8 cellular contexts compared by ENCODE assay signal in the genomic region with DNA sequence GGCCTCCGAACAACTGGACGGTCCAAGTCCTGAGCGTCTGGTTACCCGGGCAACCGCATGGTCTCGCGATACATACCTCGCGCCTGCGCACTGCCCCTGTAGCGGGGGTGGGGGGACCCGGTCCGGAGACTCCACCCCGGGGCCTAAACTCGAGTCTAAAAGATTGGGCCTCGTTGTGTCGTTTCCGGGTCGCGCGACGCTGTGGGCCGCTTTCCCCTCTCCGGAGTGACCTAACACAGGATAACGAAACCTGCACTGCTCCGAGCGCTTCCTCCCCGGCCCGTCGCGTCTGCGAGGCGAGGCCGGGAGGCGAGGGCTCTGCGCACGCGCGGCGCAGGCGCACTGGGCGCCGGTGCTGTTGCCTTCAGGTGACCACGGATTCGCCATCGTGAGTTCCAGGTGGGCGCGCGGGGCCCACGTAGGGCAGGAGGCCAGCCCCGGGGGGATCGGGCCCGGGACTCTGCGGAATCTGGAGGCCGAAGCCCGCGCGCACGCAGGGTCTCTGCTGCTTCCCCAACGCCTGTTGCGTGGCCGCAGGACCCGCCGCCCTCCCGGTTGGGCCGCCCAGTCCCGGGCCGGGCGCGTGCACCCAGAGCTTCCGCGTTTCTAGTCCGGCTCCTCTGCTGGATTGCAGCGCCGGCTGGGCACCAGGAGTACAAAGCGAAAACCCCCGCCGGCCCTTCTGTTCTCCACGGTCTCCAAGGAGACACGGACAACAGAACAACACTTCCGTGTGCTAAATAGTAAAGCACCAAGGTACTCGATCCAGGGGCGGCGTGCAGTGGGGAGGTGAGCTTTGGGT. TPM values are rescaled to one million over a fixed set of nuclear protein-coding genes. Genes with fewer than 3 reads are reported as not detected.
DNase-seq lines count a peak whose midpoint lies in the region; ATAC-seq, FAIRE-seq and TF ChIP-seq lines count a peak whose summit lies in the region.

A gene with protein sequence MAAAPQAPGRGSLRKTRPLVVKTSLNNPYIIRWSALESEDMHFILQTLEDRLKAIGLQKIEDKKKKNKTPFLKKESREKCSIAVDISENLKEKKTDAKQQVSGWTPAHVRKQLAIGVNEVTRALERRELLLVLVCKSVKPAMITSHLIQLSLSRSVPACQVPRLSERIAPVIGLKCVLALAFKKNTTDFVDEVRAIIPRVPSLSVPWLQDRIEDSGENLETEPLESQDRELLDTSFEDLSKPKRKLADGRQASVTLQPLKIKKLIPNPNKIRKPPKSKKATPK (plus strand): TSS at position 345 of the 802 bp plus-strand sequence. CDS start 5,960 bp downstream, outside the sequence.

- H3K36me3 ChIP-seq in mammary epithelial cell (ENCODE audit: insufficient read depth, low read length): peaks cover 4% of the 10 kb centered on the region
- peaks cover 2 to 3% of the 10 kb centered on the region in 2 donors for H3K36me3 ChIP-seq in small intestine (ENCODE audit: control insufficient read depth in 2 of 2, insufficient read depth in 2 of 2, low read length in 2 of 2)

- H4K20me1 ChIP-seq in mammary epithelial cell (ENCODE audit: insufficient read depth, low read length): no peaks in the 10 kb centered on the region

- H3K27me3 ChIP-seq in mammary epithelial cell (ENCODE audit: insufficient read depth, low read length) (no peaks in the 10 kb centered on the region), small intestine (ENCODE audit: control insufficient read depth in 2 of 2, insufficient read depth in 2 of 2, low read length in 2 of 2) (no peaks in the 10 kb centered on the region)

- dilution Hi-C loops in mammary epithelial cell (cut with HindIII; ENCODE audit: low sequenced_read_pairs): no loop called here

- intact Hi-C loops in mammary epithelial cell (cut with micrococcal nuclease): loop anchor here (1.0 to 2.0 kb wide), 3 partner anchors 138 to 218 kb away; partner anchors contain the start of genes DCLRE1C, MEIG1 and SUV39H2

- H3K27ac ChIP-seq in mammary epithelial cell (ENCODE audit: insufficient read depth, low read depth, low read length) (peak within 1 kb of the TSS; percentile 92), small intestine (ENCODE audit: low read depth in 1 of 2, low read length in 1 of 2) (peak within 1 kb of the TSS; percentile 80 to 100)

- peak; percentile 100 for DNase-seq in AG08395 (ENCODE audit: low spot score)
- DNase-seq in NCI-H2196 treated with DMSO at 0.1 percent for 48 hours (lab: John Stamatoyannopoulos, UW; ENCODE audit: unreplicated experiment): peak; percentile 56
- peak; percentile 93 for DNase-seq in mammary epithelial cell
- DNase-seq in iPS-NIHi7 (ENCODE audit: extremely low spot score): peak; percentile 99
- DNase-seq in small intestine: peak; percentile 95

- in situ Hi-C loops in mammary epithelial cell (cut with MboI; ENCODE audit: low sequenced_read_pairs in 2 of 2): no loop called here

- no peak for TF ChIP-seq CTCF in WI38 (IDR thresholded peaks at IDR 0.05; ENCODE audit: low read depth, low read length)
- no peak for TF ChIP-seq CTCF in mammary epithelial cell (conservative IDR thresholded peaks at IDR 0.05 in 1 of 2, IDR thresholded peaks at IDR 0.05 in 1 of 2; ENCODE audit: extremely low read depth in 1 of 2, insufficient read depth in 1 of 2, low read depth in 1 of 2, low read length in 2 of 2)

- H3K4me3 ChIP-seq in WI38 (ENCODE audit: low read depth, low read length) (peak within 1 kb of the TSS; percentile 87), mammary epithelial cell (replicated peaks in 1 of 3; ENCODE audit: insufficient read depth in 1 of 3, low read depth in 2 of 3, low read length in 3 of 3) (peak within 1 kb of the TSS; percentile 50 to 98 (median 81)), small intestine (ENCODE audit: low read depth in 1 of 2, low read length in 2 of 2) (peak within 1 kb of the TSS; percentile 71 to 76)

- CTCF ChIA-PET in mammary epithelial cell (lab: Charles Lee; ENCODE audit: low non-redundant PET): no interaction called here

- H3K9me3 ChIP-seq in mammary epithelial cell (replicated peaks; ENCODE audit: insufficient read depth, low read length) (no peaks in the 10 kb centered on the region), small intestine (ENCODE audit: control insufficient read depth, low read depth) (no peaks in the 10 kb centered on the region)

- no peak for FAIRE-seq in small intestine (lab: Jason Lieb, UNC)

- ATAC-seq in GM18907 (IDR thresholded peaks at IDR 0.05; ENCODE audit: unreplicated experiment) (peak; percentile 90), HG03139 (IDR thresholded peaks at IDR 0.05; ENCODE audit: unreplicated experiment) (peak; percentile 76)

- H3K79me2 ChIP-seq in mammary epithelial cell (ENCODE audit: insufficient read depth, low read length): peaks cover 50% of the 10 kb centered on the region

- peak within 1 kb of the TSS; percentile 96 for H2AFZ ChIP-seq in mammary epithelial cell (ENCODE audit: low read depth, low read length)

- WGBS in mammary epithelial cell (ENCODE audit: low coverage, missing lambda C conversion rate): 1% methylated on average over 16 of the region's 84 CpGs
- WGBS in small intestine, 3 donors: 0% methylated on average over 70 to 84 of the region's 84 CpGs

- no TSS peak for BruUV-seq in mammary epithelial cell (replicated peaks; lab: Mats Ljungman, UMichigan)

- H3K4me1 ChIP-seq in mammary epithelial cell (ENCODE audit: insufficient read depth, low read length) (peaks cover 16% of the 10 kb centered on the region), small intestine (ENCODE audit: control insufficient read depth in 2 of 2, insufficient read depth in 1 of 2, low read depth in 1 of 2, low read length in 1 of 2) (peaks cover 4 to 10% of the 10 kb centered on the region in 2 donors)

- H3K4me2 ChIP-seq in mammary epithelial cell (ENCODE audit: insufficient read depth, low read depth, low read length): peak within 1 kb of the TSS; percentile 79

- peak within 1 kb of the TSS; percentile 94 for H3K9ac ChIP-seq in mammary epithelial cell (ENCODE audit: insufficient read depth, low read length)

RNA-seq across cellular contexts. Expression of the gene that starts here (rescaled TPM):
- 10 to 100 TPM; 13.0 to 21.7 TPM for total RNA-seq in mammary epithelial cell
- 31.4 TPM for polyA plus RNA-seq in mammary epithelial cell
- 7.0 TPM for polyA minus RNA-seq in mammary epithelial cell
- polyA plus RNA-seq in small intestine: 10 to 100 TPM; 20.8 to 32.4 (median 23.0) TPM

Comparison
In these comparisons a context has a peak if more than half of its experiments do, and no peak if none do; other contexts are left out.
1. Peak in every context shown above with its lines: DNase-seq, ATAC-seq, H3K4me3 ChIP-seq and H3K27ac ChIP-seq.